Comparison of ENCODE assay signal across 2 cellular contexts in genomic region chr7:24448038-24448437, GRCh38.
A peak's percentile ranks its signal among the peaks of the same experiment; 100 is the strongest.
TF ChIP-seq lines count a peak whose summit lies in the region.

No MANE protein-coding gene starts in this region.

TF ChIP-seq in H1, 55 proteins besides CTCF, POLR2A, EP300 and RAD21 (continued from another document):
- TF ChIP-seq MAFK (IDR thresholded peaks at IDR 0.05; ENCODE audit: low read depth, low read length), result no peak
- no peak for TF ChIP-seq NRF1 (IDR thresholded peaks at IDR 0.05; ENCODE audit: low read depth, low read length)
- no peak for TF ChIP-seq CREB1 (IDR thresholded peaks at IDR 0.05)
- no peak for TF ChIP-seq SP2 (IDR thresholded peaks at IDR 0.05; ENCODE audit: low read length)
- TF ChIP-seq POU5F1 (IDR thresholded peaks at IDR 0.05; ENCODE audit: low read depth, low read length), result no peak

TF ChIP-seq in HepG2, 621 proteins besides CTCF, POLR2A, EP300 and RAD21 (continued from another document):
- TF ChIP-seq RARA (CRISPR knock-in tag; IDR thresholded peaks at IDR 0.05) (no peak), PHF21A (CRISPR knock-in tag; IDR thresholded peaks at IDR 0.05) (no peak), RAD51 (IDR thresholded peaks at IDR 0.05; ENCODE audit: borderline replicate concordance) (0 out of 2 replicates have a peak, but pooled peaks have one; percentile 40)
